Comparison of ENCODE assay signal across 8 cellular contexts in genomic region chr12:131827961-131828534, GRCh38. TPM values are rescaled to one million over a fixed set of nuclear protein-coding genes. Genes with fewer than 3 reads are reported as not detected.
A peak's percentile ranks its signal among the peaks of the same experiment; 100 is the strongest.
DNase-seq lines count a peak whose midpoint lies in the region; ATAC-seq, FAIRE-seq and TF ChIP-seq lines count a peak whose summit lies in the region.

Gene MMP17 (plus strand): TSS chr12:131828393. CDS start chr12:131828495, 102 bp downstream.

- no peaks in the 10 kb centered on the region for H3K36me3 Mint-ChIP-seq in activated T-cell treated with anti-CD3 and anti-CD28 coated beads, Interleukin-2, amount 50 U/mL, for 72 hours (ENCODE audit: insufficient read depth in 2 of 2)

- H3K4me1 Mint-ChIP-seq in activated T-cell treated with anti-CD3 and anti-CD28 coated beads, Interleukin-2, amount 50 U/mL, for 72 hours (ENCODE audit: low read depth): peaks cover 15% of the 10 kb centered on the region

- H3K27ac Mint-ChIP-seq in activated T-cell treated with anti-CD3 and anti-CD28 coated beads, Interleukin-2, amount 50 U/mL, for 72 hours: no peak within 1 kb of the TSS

- ATAC-seq in activated T-cell treated with anti-CD3 and anti-CD28 coated beads, Interleukin-2, amount 50 U/mL, for 72 hours (replicated peaks in 1 of 2): peak; percentile 74
- no peak for ATAC-seq in GM21447 (IDR thresholded peaks at IDR 0.05; ENCODE audit: unreplicated experiment)

- TF ChIP-seq CTCF in osteoblast (IDR thresholded peaks at IDR 0.05; ENCODE audit: extremely low read depth, low read depth, low read length): no peak

- no peaks in the 10 kb centered on the region for H3K36me3 ChIP-seq in osteoblast (ENCODE audit: insufficient read depth, low read length)

- peak within 1 kb of the TSS; percentile 70 for H3K4me3 ChIP-seq in osteoblast (ENCODE audit: insufficient read depth, low read length)

- H3K4me3 Mint-ChIP-seq in activated T-cell treated with anti-CD3 and anti-CD28 coated beads, Interleukin-2, amount 50 U/mL, for 72 hours: peak within 1 kb of the TSS; percentile 76 to 77

- no peaks in the 10 kb centered on the region for H4K20me1 ChIP-seq in osteoblast (ENCODE audit: insufficient read depth, low read length)

- DNase-seq in Caki2 (ENCODE audit: low read depth) (peak; percentile 45), GM19239 (ENCODE audit: insufficient read length, low spot score) (peak; percentile 70), M059J (ENCODE audit: low read depth) (peak; percentile 52), foreskin melanocyte (peak; percentile 73), osteoblast (ENCODE audit: insufficient read length, low spot score, missing footprints) (peak; percentile 97), NCI-H2107 (lab: John Stamatoyannopoulos, UW) (no peak)
- DNase-seq in activated T-cell treated with anti-CD3 and anti-CD28 coated beads, Interleukin-2, amount 50 U/mL, for 72 hours: peak; percentile 53 to 57

- H3K4me1 ChIP-seq in osteoblast (ENCODE audit: insufficient read depth, low read length): peaks cover 15% of the 10 kb centered on the region

- no peaks in the 10 kb centered on the region for H3K9me3 Mint-ChIP-seq in activated T-cell treated with anti-CD3 and anti-CD28 coated beads, Interleukin-2, amount 50 U/mL, for 72 hours

- no peak within 1 kb of the TSS for H3K27ac ChIP-seq in osteoblast (ENCODE audit: low read depth, low read length)

- no peak for FAIRE-seq in GM19239 (lab: Jason Lieb, UNC)

- no peaks in the 10 kb centered on the region for H3K9me3 ChIP-seq in osteoblast (ENCODE audit: low read depth, low read length)

- no peaks in the 10 kb centered on the region for H3K79me2 ChIP-seq in osteoblast (ENCODE audit: insufficient read depth, low read length)

- in situ Hi-C loops in Caki2 (cut with HindIII; ENCODE audit: low pct_unique_long_range_greater_than_20kb, low sequenced_read_pairs): no loop called here

- peaks cover 6% of the 10 kb centered on the region for H3K27me3 ChIP-seq in osteoblast (ENCODE audit: insufficient read depth, low read length)

- peak within 1 kb of the TSS; percentile 86 for H3K4me2 ChIP-seq in osteoblast (ENCODE audit: insufficient read depth, low read length)

- H2AFZ ChIP-seq in osteoblast (ENCODE audit: low read length): peak within 1 kb of the TSS; percentile 37

- H3K27me3 Mint-ChIP-seq in activated T-cell treated with anti-CD3 and anti-CD28 coated beads, Interleukin-2, amount 50 U/mL, for 72 hours (ENCODE audit: low read depth): peaks cover 44% of the 10 kb centered on the region

RNA-seq across cellular contexts. Expression of gene MMP17, which starts in this region (rescaled TPM):
- total RNA-seq in Caki2 (2014; rRNA removed; shearing (Covaris generic); ENCODE audit: low replicate concordance): 1.0 and 4.5 TPM in 2 replicates
- total RNA-seq in M059J (2014; rRNA removed; shearing (Covaris generic)): 8.3 and 10.1 TPM in 2 replicates
- total RNA-seq in activated T-cell treated with anti-CD3 and anti-CD28 coated beads, Interleukin-2, amount 50 U/mL, for 72 hours: not detected
- 10.5 and 11.2 TPM in 2 replicates for total RNA-seq in osteoblast

Comparison
In these comparisons a context has a peak if more than half of its experiments do, and no peak if none do; other contexts are left out.
1. Peak in DNase-seq and ATAC-seq in activated T-cell treated with anti-CD3 and anti-CD28 coated beads, Interleukin-2, amount 50 U/mL, for 72 hours; RNA of the gene not detected or under 1 TPM.